28 cellular contexts compared by ENCODE assay signal in genomic region chr6:109269953-109270517, GRCh38.
"Had no signal": no experiment of that assay in that cellular context is flagged by ENCODE, and none has a peak within 500 bp of the region (broad histone marks: within the 10 kb centered on the region; RNA-seq: fewer than 3 reads in every experiment).

No MANE protein-coding gene starts in this region.

- H3K27ac ChIP-seq: neural progenitor cell, ovary, parathyroid adenoma, psoas muscle, right lobe of liver, sigmoid colon, stomach, thoracic aorta, tibial artery, transverse colon, upper lobe of right lung, uterus had no signal

- H3K9me3 Mint-ChIP-seq: type B pancreatic cell had no signal

- H3K27ac Mint-ChIP-seq: natural killer cell; nephron; neural progenitor cell; progenitor cell of endocrine pancreas; stimulated activated naive B cell treated with anti-CD40 and anti-IgM and Interleukin-4, amounts not matched to agents 10 μg/mL and 1 μg/mL and 100 μg/mL, for 72 hours; stimulated activated naive CD8-positive, alpha-beta T cell treated with anti-CD3 and anti-CD28 coated beads, Interleukin-15, Interleukin-2, amounts not matched to agents 100 ng/mL and 50 ng/mL, for 24 hours; type B pancreatic cell had no signal

- ATAC-seq: naive thymus-derived CD4-positive, alpha-beta T cell; natural killer cell; psoas muscle; right cardiac atrium; right lobe of liver; stimulated activated naive B cell treated with anti-CD40 and anti-IgM and Interleukin-4, amounts not matched to agents 10 μg/mL and 1 μg/mL and 100 μg/mL, for 72 hours; upper lobe of right lung had no signal

- H3K4me3 ChIP-seq: neural progenitor cell, ovary, psoas muscle, right lobe of liver, sigmoid colon, stomach, thoracic aorta, tibial artery, transverse colon, upper lobe of right lung, uterus had no signal

- DNase-seq: naive thymus-derived CD4-positive, alpha-beta T cell; natural killer cell; occipital lobe; ovary; posterior cingulate gyrus; psoas muscle; right cardiac atrium; right lobe of liver; sigmoid colon; small intestine; stimulated activated CD4-positive, alpha-beta T cell treated with anti-CD3 and anti-CD28 coated beads, Interleukin-1b, Interleukin-23, amount 100 ng/mL, for 48 hours; stimulated activated CD4-positive, alpha-beta T cell treated with anti-CD3 and anti-CD28 coated beads, Interleukin-4, amount 100 ng/mL, for 1 hour; stimulated activated CD4-positive, alpha-beta T cell treated with anti-CD3 and anti-CD28 coated beads, Interleukin-4, amount 100 ng/mL, for 4 hours; stimulated activated CD8-positive, alpha-beta memory T cell treated with anti-CD3 and anti-CD28 coated beads, Interleukin-4, amount 100 ng/mL, for 48 hours; stimulated activated naive B cell treated with anti-CD40 and anti-IgM and Interleukin-4, amounts not matched to agents 10 μg/mL and 1 μg/mL and 100 μg/mL, for 72 hours; stimulated activated naive CD4-positive, alpha-beta T cell treated with Interleukin-2 at 50 U/mL for 16 hours; stomach; tibial artery; transverse colon; upper lobe of right lung; uterus had no signal

- H3K36me3 ChIP-seq: neural progenitor cell, ovary, right lobe of liver, sigmoid colon, stomach, thoracic aorta, tibial artery, transverse colon, upper lobe of right lung, uterus had no signal

- H3K4me3 Mint-ChIP-seq: naive thymus-derived CD4-positive, alpha-beta T cell; natural killer cell; nephron; neural progenitor cell; stimulated activated naive B cell treated with anti-CD40 and anti-IgM and Interleukin-4, amounts not matched to agents 10 μg/mL and 1 μg/mL and 100 μg/mL, for 72 hours; stimulated activated naive CD8-positive, alpha-beta T cell treated with anti-CD3 and anti-CD28 coated beads, Interleukin-15, Interleukin-2, amounts not matched to agents 100 ng/mL and 50 ng/mL, for 24 hours; type B pancreatic cell had no signal

- H3K27me3 Mint-ChIP-seq: progenitor cell of endocrine pancreas; stimulated activated naive B cell treated with anti-CD40 and anti-IgM and Interleukin-4, amounts not matched to agents 10 μg/mL and 1 μg/mL and 100 μg/mL, for 72 hours; stimulated activated naive CD8-positive, alpha-beta T cell treated with anti-CD3 and anti-CD28 coated beads, Interleukin-15, Interleukin-2, amounts not matched to agents 100 ng/mL and 50 ng/mL, for 24 hours; type B pancreatic cell had no signal

- H3K27me3 ChIP-seq: neural progenitor cell, ovary, right lobe of liver, sigmoid colon, stomach, tibial artery, transverse colon, upper lobe of right lung, uterus had no signal

- H3K4me1 ChIP-seq: neural progenitor cell, parathyroid adenoma, psoas muscle, right lobe of liver, sigmoid colon, stomach, tibial artery, transverse colon, upper lobe of right lung, uterus had no signal

- H3K4me1 Mint-ChIP-seq: natural killer cell, nephron, neural progenitor cell had no signal

- H3K36me3 Mint-ChIP-seq: natural killer cell, neural progenitor cell, type B pancreatic cell had no signal

- H3K9me3 ChIP-seq: ovary, psoas muscle, right lobe of liver, thoracic aorta, transverse colon, upper lobe of right lung had no signal
